In the genomic region with DNA sequence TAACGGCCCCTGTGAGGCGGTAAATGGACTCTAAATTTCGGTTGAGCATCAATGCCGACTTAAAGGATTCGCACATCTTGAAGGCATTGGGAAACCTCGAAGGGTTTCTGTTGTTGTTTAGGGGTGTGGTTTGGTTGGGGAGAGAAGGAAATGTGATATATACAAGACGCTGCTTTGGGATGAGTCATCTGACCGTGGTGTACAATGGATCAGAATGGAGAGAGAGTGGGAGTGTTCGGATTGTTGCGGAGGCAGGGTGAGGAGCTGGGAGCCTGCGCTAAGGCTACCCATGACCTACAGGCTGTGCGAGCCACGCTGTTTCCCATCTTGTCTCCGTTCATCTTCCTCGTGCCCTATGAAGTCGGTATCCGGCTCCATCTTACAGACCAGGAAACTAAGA, we compare ENCODE assay signal across 18 cellular contexts.
DNase-seq lines count a peak whose midpoint lies in the region; ATAC-seq and TF ChIP-seq lines count a peak whose summit lies in the region.
"Had no signal": no experiment of that assay in that cellular context is flagged by ENCODE, and none has a peak within 500 bp of the region (broad histone marks: within the 10 kb centered on the region; RNA-seq: fewer than 3 reads in every experiment).

No MANE protein-coding gene starts in this region.

- no peaks in the 10 kb centered on the region for H3K27me3 ChIP-seq in PC-3 (ENCODE audit: low read length)
- H3K27me3 ChIP-seq: neural progenitor cell, stomach had no signal

- no peaks in the 10 kb centered on the region for H3F3A ChIP-seq in PC-3 (ENCODE audit: low read length, unreplicated experiment)

- no peak for TF ChIP-seq CTCF in PC-3 (conservative IDR thresholded peaks at IDR 0.05; ENCODE audit: low read depth, low read length)
- TF ChIP-seq CTCF in cardiac fibroblast (IDR thresholded peaks at IDR 0.05; ENCODE audit: low read depth, low read length) = no peak
- no peak for TF ChIP-seq CTCF in GM10266 (IDR thresholded peaks at IDR 0.05; ENCODE audit: control insufficient read depth, insufficient read depth, low read depth, missing control alignments)

- no peaks in the 10 kb centered on the region for H3K36me3 ChIP-seq in PC-3 (ENCODE audit: low read depth, low read length)
- H3K36me3 ChIP-seq: neural progenitor cell had no signal

- no peaks in the 10 kb centered on the region for H3K9me2 ChIP-seq in PC-3 (replicated peaks; ENCODE audit: low read length)

- H4K20me1 ChIP-seq in PC-3 (ENCODE audit: low read length) = no peaks in the 10 kb centered on the region

- H3K27ac ChIP-seq in PC-3 (ENCODE audit: low read length) = no peak overlapping the region
- H3K27ac ChIP-seq: neural progenitor cell, stomach had no signal

- CTCF ChIA-PET in PC-3 (lab: Charles Lee) = no interaction called here

- intact Hi-C loops in PC-3 (cut with micrococcal nuclease) = no loop called here

- H2AFZ ChIP-seq in PC-3 (ENCODE audit: low read length) = no peak overlapping the region
- H2AFZ ChIP-seq: neural progenitor cell had no signal

- H3K4me1 ChIP-seq in PC-3 (ENCODE audit: insufficient read depth, low read length) = peaks cover 23% of the 10 kb centered on the region
- H3K4me1 ChIP-seq: stomach had no signal

- H3K4me3 ChIP-seq in PC-3 (ENCODE audit: low read length) (no peak overlapping the region), cardiac fibroblast (replicated peaks in 1 of 2; ENCODE audit: low read depth in 2 of 2, low read length in 2 of 2) (no peak overlapping the region)
- H3K4me3 ChIP-seq: neural progenitor cell, stomach had no signal

- no peaks in the 10 kb centered on the region for H3K79me2 ChIP-seq in PC-3 (ENCODE audit: low read length)

- ATAC-seq in PC-3 (peak; percentile 27; the same call in 1 of the 2 replicates), GM18520 (IDR thresholded peaks at IDR 0.05; ENCODE audit: unreplicated experiment) (no peak)
- ATAC-seq: activated CD8-positive, alpha-beta T cell treated with anti-CD3 and anti-CD28 coated beads, Interleukin-2, amount 10 ng/mL, durations not matched to agents 7 days and 5 days; activated T-cell treated with anti-CD3 and anti-CD28 coated beads, Interleukin-2, amount 50 U/mL, for 72 hours; HepG2 had no signal

- BruUV-seq in PC-3 (replicated peaks; lab: Mats Ljungman, UMichigan) = no TSS peak

- no peak overlapping the region for H3K4me2 ChIP-seq in PC-3 (ENCODE audit: low read length)
- H3K4me2 ChIP-seq: neural progenitor cell had no signal

- DNase-seq in EH (ENCODE audit: low read depth) (peak; percentile 73), PC-3 (peak; percentile 56), cardiac fibroblast (ENCODE audit: low read depth in 2 of 2) (peak; percentile 40 to 53), myocyte (ENCODE audit: low read depth) (peak; percentile 49), GM10266 (ENCODE audit: extremely low spot score) (no peak), NCI-H1417 (lab: John Stamatoyannopoulos, UW) (no peak), activated gamma-delta T cell (lab: John Stamatoyannopoulos, UW) (no peak)
- DNase-seq: activated CD8-positive, alpha-beta T cell treated with anti-CD3 and anti-CD28 coated beads, Interleukin-2, amount 10 ng/mL, durations not matched to agents 7 days and 5 days; activated T-cell treated with anti-CD3 and anti-CD28 coated beads, Interleukin-2, amount 50 U/mL, for 72 hours; COR-L47; glutamatergic neuron; HFFc6; NCI-H526 treated with DMSO at 0.1 percent for 48 hours; stomach; SW 1271 had no signal

- no peaks in the 10 kb centered on the region for H3K9me3 ChIP-seq in PC-3 (ENCODE audit: low read length)
- H3K9me3 ChIP-seq: stomach had no signal

- POLR2A ChIA-PET in PC-3 (lab: Charles Lee; ENCODE audit: unreplicated experiment) = no interaction called here

- H3K9ac ChIP-seq in PC-3 (ENCODE audit: low read length) = no peak overlapping the region
- H3K9ac ChIP-seq: neural progenitor cell had no signal

Comparison
In these comparisons a context has a peak if more than half of its experiments do, and no peak if none do; other contexts are left out.
1. DNase-seq: peak in EH (single experiment), PC-3 (single experiment), cardiac fibroblast (2 of 2) and myocyte (single experiment); none in GM10266 (single experiment), NCI-H1417 (0 of 3) and activated gamma-delta T cell (single experiment).